Comparison of ENCODE assay signal across 21 cellular contexts in genomic region chr17:8888704-8889302, GRCh38. TPM values are rescaled to one million over a fixed set of nuclear protein-coding genes. Genes with fewer than 3 reads are reported as not detected.
"Had no signal": no experiment of that assay in that cellular context is flagged by ENCODE, and none has a peak within 500 bp of the region (broad histone marks: within the 10 kb centered on the region; RNA-seq: fewer than 3 reads in every experiment).

No MANE protein-coding gene starts in this region.

- H3K27ac Mint-ChIP-seq: activated T-helper 1 cell treated with anti-CD3 and anti-CD28 coated beads, Interleukin-12 subunit alpha, Interleukin-12 subunit beta, Interleukin-2, Interleukin-4 antibody, amounts not matched to agents 30 ng/mL and 10 ng/mL and 1 ng/mL, durations not matched to agents 14 hours and 24 hours and 36 hours; progenitor cell of endocrine pancreas had no signal

- H3K27me3 Mint-ChIP-seq: naive B cell, T-helper 17 cell had no signal

- H3K4me1 ChIP-seq: ascending aorta, breast epithelium, foreskin keratinocyte, tibial artery, uterus had no signal

- DNase-seq: activated CD4-positive, alpha-beta T cell treated with anti-CD3 and anti-CD28 coated beads for 4 hours; activated CD8-positive, alpha-beta memory T cell treated with anti-CD3 and anti-CD28 coated beads, Interleukin-2, amount 50 U/mL, for 48 hours; activated naive CD4-positive, alpha-beta T cell; cerebellar nuclear complex; effector CD8-positive, alpha-beta T cell; foreskin keratinocyte; immature natural killer cell; mammary epithelial cell; naive B cell; occipital lobe; stimulated activated CD4-positive, alpha-beta T cell treated with anti-CD3 and anti-CD28 coated beads, Interleukin-15, amount 100 ng/mL, for 24 hours; stimulated activated CD4-positive, alpha-beta T cell treated with anti-CD3 and anti-CD28 coated beads, Interleukin-4, amount 100 ng/mL, for 1 hour; stimulated activated naive CD4-positive, alpha-beta T cell; T-helper 17 cell; uterus had no signal

- H3K27me3 ChIP-seq: ascending aorta, breast epithelium, foreskin keratinocyte, tibial artery, uterus had no signal

- H3K4me3 ChIP-seq: ascending aorta, breast epithelium, skin epidermis, tibial artery, uterus had no signal

- H3K27ac ChIP-seq: ascending aorta, breast epithelium, foreskin keratinocyte, skin epidermis, tibial artery, uterus had no signal

- H3K36me3 ChIP-seq: ascending aorta, breast epithelium, tibial artery, uterus had no signal

- H3K9me3 Mint-ChIP-seq: activated T-helper 1 cell treated with anti-CD3 and anti-CD28 coated beads, Interleukin-12 subunit alpha, Interleukin-12 subunit beta, Interleukin-2, Interleukin-4 antibody, amounts not matched to agents 30 ng/mL and 10 ng/mL and 1 ng/mL, durations not matched to agents 14 hours and 24 hours and 36 hours; immature natural killer cell had no signal

- H3K9me3 ChIP-seq: ascending aorta, breast epithelium, tibial artery, uterus had no signal

- ATAC-seq: foreskin keratinocyte, T-helper 17 cell had no signal

- H3K4me3 Mint-ChIP-seq: activated T-helper 1 cell treated with anti-CD3 and anti-CD28 coated beads, Interleukin-12 subunit alpha, Interleukin-12 subunit beta, Interleukin-2, Interleukin-4 antibody, amounts not matched to agents 30 ng/mL and 10 ng/mL and 1 ng/mL, durations not matched to agents 14 hours and 24 hours and 36 hours; immature natural killer cell; T-helper 17 cell had no signal

RNA-seq across cellular contexts. Expression of gene PIK3R6, which starts 21.3 kb away (rescaled TPM):
- total RNA-seq: foreskin keratinocyte had no signal
